ENCODE assay signal across 10 cellular contexts in genomic region chr19:12786149-12786870, GRCh38. TPM values are rescaled to one million over a fixed set of nuclear protein-coding genes. Genes with fewer than 3 reads are reported as not detected.
DNase-seq lines count a peak whose midpoint lies in the region; ATAC-seq, FAIRE-seq and TF ChIP-seq lines count a peak whose summit lies in the region.
"Had no signal": no experiment of that assay in that cellular context is flagged by ENCODE, and none has a peak within 500 bp of the region (broad histone marks: within the 10 kb centered on the region; RNA-seq: fewer than 3 reads in every experiment).

No MANE protein-coding gene starts in this region.

- H2BK120ac ChIP-seq in mesendoderm (ENCODE audit: low read depth, low read length) = no peak overlapping the region

- no peak overlapping the region for H2AFZ ChIP-seq in astrocyte (ENCODE audit: low read depth, low read length)

- peak overlapping the region; percentile 36 for H3K56ac ChIP-seq in mesendoderm (ENCODE audit: low read length)

- H3K4me1 ChIP-seq in astrocyte (ENCODE audit: insufficient read depth, low read length) = peaks cover 62% of the 10 kb centered on the region
- peaks cover 21% of the 10 kb centered on the region for H3K4me1 ChIP-seq in mesendoderm (ENCODE audit: control insufficient read depth, low read depth, low read length)

- no peak overlapping the region for H3K4me3 Mint-ChIP-seq in activated T-cell treated with anti-CD3 and anti-CD28 coated beads, Interleukin-2, amount 50 U/mL, for 24 hours
- H3K4me3 Mint-ChIP-seq in astrocyte (ENCODE audit: unreplicated experiment) = no peak overlapping the region

- H4K20me1 ChIP-seq in astrocyte (ENCODE audit: insufficient read depth, low read length) = no peaks in the 10 kb centered on the region

- H3K36me3 ChIP-seq in astrocyte (ENCODE audit: insufficient read depth, low read length) (no peaks in the 10 kb centered on the region), mesendoderm (ENCODE audit: control insufficient read depth, insufficient read depth, low read length) (no peaks in the 10 kb centered on the region)

- H3K27me3 Mint-ChIP-seq in activated T-cell treated with anti-CD3 and anti-CD28 coated beads, Interleukin-2, amount 50 U/mL, for 24 hours = no peaks in the 10 kb centered on the region
- H3K27me3 Mint-ChIP-seq in astrocyte (ENCODE audit: low read depth, unreplicated experiment) = no peaks in the 10 kb centered on the region

- H3K79me2 ChIP-seq in astrocyte (ENCODE audit: insufficient read depth, low read length) = no peaks in the 10 kb centered on the region
- H3K79me2 ChIP-seq in mesendoderm (ENCODE audit: control insufficient read depth, insufficient read depth, low read length) = no peaks in the 10 kb centered on the region

- no peak for FAIRE-seq in astrocyte (lab: Jason Lieb, UNC)

- H3K9me3 ChIP-seq in astrocyte (ENCODE audit: insufficient read depth, low read depth, low read length) = no peaks in the 10 kb centered on the region

- peak overlapping the region; percentile 15 for H3K18ac ChIP-seq in mesendoderm (ENCODE audit: low read length)

- H3K27ac ChIP-seq in astrocyte (ENCODE audit: low read depth, low read length) (peak overlapping the region; percentile 10), mesendoderm (ENCODE audit: low read depth, low read length) (no peak overlapping the region)

- H3K4ac ChIP-seq in mesendoderm (ENCODE audit: low read depth, low read length) = no peak overlapping the region

- TF ChIP-seq CTCF in astrocyte (IDR thresholded peaks at IDR 0.05; ENCODE audit: insufficient read depth, low read depth, low read length) = no peak

- no peak overlapping the region for H2BK15ac ChIP-seq in mesendoderm (replicated peaks; ENCODE audit: low read depth)

- no peak overlapping the region for H4K8ac ChIP-seq in mesendoderm (ENCODE audit: low read depth, low read length)

- WGBS in mesendoderm (ENCODE audit: extremely low coverage, insufficient coverage, low lambda C conversion rate) = no CpG with 5 or more reads among the region's 18 CpGs

- no peak for ATAC-seq in HG03045 (IDR thresholded peaks at IDR 0.05; ENCODE audit: unreplicated experiment)
- no peak for ATAC-seq in HG02852 (IDR thresholded peaks at IDR 0.05; ENCODE audit: unreplicated experiment)

- H3K27me3 ChIP-seq in astrocyte (ENCODE audit: insufficient read depth, low read length) (no peaks in the 10 kb centered on the region), mesendoderm (ENCODE audit: insufficient read depth, low read length, poor library complexity) (no peaks in the 10 kb centered on the region)

- no peaks in the 10 kb centered on the region for H3K79me1 ChIP-seq in mesendoderm (ENCODE audit: low read length)

- no peak overlapping the region for H4K5ac ChIP-seq in mesendoderm (ENCODE audit: low read length)

- H3K9ac ChIP-seq in astrocyte (ENCODE audit: low read length) (no peak overlapping the region), mesendoderm (ENCODE audit: low read length) (no peak overlapping the region)

- DNase-seq in activated T-cell treated with anti-CD3 and anti-CD28 coated beads, Interleukin-2, amount 50 U/mL, for 24 hours = no peak
- DNase-seq in activated T-cell treated with anti-CD3 and anti-CD28 coated beads for 4 hours (no peak), astrocyte (ENCODE audit: low read depth) (no peak), mesendoderm (no peak), ureter (ENCODE audit: low spot score) (peak; percentile 85), islet precursor cell (no peak)
- DNase-seq: DMS153, NCI-H1092 treated with DMSO at 0.1 percent for 48 hours had no signal

- H3K27ac Mint-ChIP-seq in activated T-cell treated with anti-CD3 and anti-CD28 coated beads, Interleukin-2, amount 50 U/mL, for 24 hours = peak overlapping the region; percentile 82
- H3K27ac Mint-ChIP-seq in astrocyte (ENCODE audit: unreplicated experiment) = no peak overlapping the region

- H3K4me1 Mint-ChIP-seq in activated T-cell treated with anti-CD3 and anti-CD28 coated beads, Interleukin-2, amount 50 U/mL, for 24 hours (ENCODE audit: low read depth) = peaks cover 40% of the 10 kb centered on the region
- H3K4me1 Mint-ChIP-seq in astrocyte (ENCODE audit: low read depth, unreplicated experiment) = peaks cover 25% of the 10 kb centered on the region

- H3K36me3 Mint-ChIP-seq in activated T-cell treated with anti-CD3 and anti-CD28 coated beads, Interleukin-2, amount 50 U/mL, for 24 hours (ENCODE audit: low read depth) = peaks cover 6% of the 10 kb centered on the region
- H3K36me3 Mint-ChIP-seq in astrocyte (ENCODE audit: low read depth, unreplicated experiment) = no peaks in the 10 kb centered on the region

- no peaks in the 10 kb centered on the region for H3K9me3 Mint-ChIP-seq in activated T-cell treated with anti-CD3 and anti-CD28 coated beads, Interleukin-2, amount 50 U/mL, for 24 hours
- no peaks in the 10 kb centered on the region for H3K9me3 Mint-ChIP-seq in astrocyte (ENCODE audit: unreplicated experiment)

- no peak overlapping the region for H3K23ac ChIP-seq in mesendoderm (ENCODE audit: low read length)

- H3K4me2 ChIP-seq in astrocyte (ENCODE audit: low read length) (no peak overlapping the region), mesendoderm (ENCODE audit: low read length) (no peak overlapping the region)

- no peak overlapping the region for H2AK5ac ChIP-seq in mesendoderm (ENCODE audit: low read length)

- H2BK5ac ChIP-seq in mesendoderm (ENCODE audit: low read length) = no peak overlapping the region

- H3K4me3 ChIP-seq in astrocyte (ENCODE audit: insufficient read depth, low read depth, low read length) (no peak overlapping the region), mesendoderm (ENCODE audit: low read length) (no peak overlapping the region)

RNA-seq across cellular contexts. Expression of gene JUNB, which starts 5.0 kb away (rescaled TPM):
- 101 and 126 TPM in 2 replicates for total RNA-seq in astrocyte
- 2.2 TPM for polyA plus RNA-seq in mesendoderm (2013, experiment 1 of 2)
- 2.5 TPM for polyA plus RNA-seq in mesendoderm (2013, experiment 2 of 2)
- 191 TPM for total RNA-seq in ureter

RNA-seq across cellular contexts. Expression of gene HOOK2, which starts 11.0 kb away (rescaled TPM):
- total RNA-seq in astrocyte (21.7 and 25.9 TPM in 2 replicates), ureter (79.0 TPM)
- 25.7 TPM for polyA plus RNA-seq in mesendoderm (2013, experiment 1 of 2)
- 28.2 TPM for polyA plus RNA-seq in mesendoderm (2013, experiment 2 of 2)

RNA-seq across cellular contexts. Expression of gene PRDX2, which starts 15.3 kb away (rescaled TPM):
- total RNA-seq in astrocyte (145 and 166 TPM in 2 replicates), ureter (196 TPM)
- 210 TPM for polyA plus RNA-seq in mesendoderm (2013, experiment 1 of 2)
- polyA plus RNA-seq in mesendoderm (2013, experiment 2 of 2) = 216 TPM

RNA-seq across cellular contexts. Expression of gene THSD8, which starts 15.6 kb away (rescaled TPM):
- total RNA-seq in astrocyte = 3.6 and 4.5 TPM in 2 replicates
- polyA plus RNA-seq in mesendoderm (2013, experiment 1 of 2) = 25.8 TPM
- 28.2 TPM for polyA plus RNA-seq in mesendoderm (2013, experiment 2 of 2)
- total RNA-seq in ureter = 4.4 TPM

RNA-seq across cellular contexts. Expression of gene RNASEH2A, which starts 20.1 kb away (rescaled TPM):
- 5.4 and 10.5 TPM in 2 replicates for total RNA-seq in astrocyte
- polyA plus RNA-seq in mesendoderm (2013, experiment 1 of 2) = 24.8 TPM
- 25.7 TPM for polyA plus RNA-seq in mesendoderm (2013, experiment 2 of 2)
- total RNA-seq in ureter = 8.8 TPM
